Comparison of ENCODE assay signal across 18 cellular contexts in the genomic region with DNA sequence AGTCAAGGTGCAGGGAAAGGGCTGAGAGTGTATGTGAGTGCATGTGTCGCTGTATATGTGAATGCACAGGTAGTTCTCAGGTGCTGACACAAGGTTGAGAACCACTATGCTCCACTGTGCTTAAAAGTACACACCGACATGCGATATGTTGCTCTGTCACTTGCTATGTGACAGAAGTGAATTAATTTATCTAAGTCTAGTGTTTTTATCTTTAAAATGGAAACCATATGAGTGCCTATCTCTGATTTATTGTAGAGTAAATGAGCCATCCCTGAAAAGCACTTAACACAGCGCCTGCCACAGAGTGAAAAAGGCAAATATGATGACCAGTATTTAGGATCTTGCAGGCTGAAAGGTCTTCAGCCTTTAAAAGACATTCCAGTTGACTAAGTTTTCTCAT. TPM values are rescaled to one million over a fixed set of nuclear protein-coding genes. Genes with fewer than 3 reads are reported as not detected.
A peak's percentile ranks its signal among the peaks of the same experiment; 100 is the strongest.
DNase-seq lines count a peak whose midpoint lies in the region; ATAC-seq and TF ChIP-seq lines count a peak whose summit lies in the region.
"Had no signal": no experiment of that assay in that cellular context is flagged by ENCODE, and none has a peak within 500 bp of the region (broad histone marks: within the 10 kb centered on the region; RNA-seq: fewer than 3 reads in every experiment).

No MANE protein-coding gene starts in this region.

- H3K27me3 ChIP-seq in SK-N-SH (ENCODE audit: insufficient read depth) (no peaks in the 10 kb centered on the region), endocrine pancreas (ENCODE audit: control insufficient read depth, insufficient read depth, low read length) (no peaks in the 10 kb centered on the region)
- H3K27me3 ChIP-seq: BLaER1 treated with 17β-estradiol and CSF1 and Interleukin-3, amounts not matched to agents 10 nM and 100 nM had no signal

- H3K36me3 ChIP-seq in SK-N-SH (replicated peaks in 1 of 2; ENCODE audit: control insufficient read depth in 1 of 2, insufficient read depth in 2 of 2, low read length in 1 of 2): peaks cover 14 to 31% of the 10 kb centered on the region in 2 experiments
- no peaks in the 10 kb centered on the region for H3K36me3 ChIP-seq in endocrine pancreas (ENCODE audit: control insufficient read depth, insufficient read depth, low read length)

- DNase-seq in SK-N-SH (peak; percentile 38), DMS79 (lab: John Stamatoyannopoulos, UW) (peak; percentile 44), NCI-H187 (lab: John Stamatoyannopoulos, UW) (peak; percentile 28 to 44), glutamatergic neuron (no peak)
- no peak for DNase-seq in activated CD4-positive, alpha-beta T cell treated with anti-CD3 and anti-CD28 coated beads, Interleukin-2, amount 10 ng/mL, durations not matched to agents 24 days and 14 days
- DNase-seq: AML-193; Caco-2; Calu3; CD4-positive, alpha-beta T cell; CD8-positive, alpha-beta T cell; GF-D8 had no signal

- H3K9ac ChIP-seq in SK-N-SH (no peak overlapping the region), endocrine pancreas (ENCODE audit: control insufficient read depth, insufficient read depth, low read length) (no peak overlapping the region)
- H3K9ac ChIP-seq: BLaER1 treated with 17β-estradiol and CSF1 and Interleukin-3, amounts not matched to agents 10 nM and 100 nM had no signal

- no peak overlapping the region for H2AFZ ChIP-seq in SK-N-SH (ENCODE audit: low read depth)

- no peak overlapping the region for H3K4me3 Mint-ChIP-seq in glutamatergic neuron (ENCODE audit: unreplicated experiment)
- no peak overlapping the region for H3K4me3 Mint-ChIP-seq in activated CD4-positive, alpha-beta T cell treated with anti-CD3 and anti-CD28 coated beads, Interleukin-2, amount 10 ng/mL, durations not matched to agents 24 days and 14 days
- H3K4me3 Mint-ChIP-seq: B cell; CD4-positive, alpha-beta T cell; CD8-positive, alpha-beta T cell had no signal

- no peak overlapping the region for H3K27ac Mint-ChIP-seq in glutamatergic neuron (ENCODE audit: unreplicated experiment)
- H3K27ac Mint-ChIP-seq in activated CD4-positive, alpha-beta T cell treated with anti-CD3 and anti-CD28 coated beads, Interleukin-2, amount 10 ng/mL, durations not matched to agents 24 days and 14 days: no peak overlapping the region
- H3K27ac Mint-ChIP-seq: B cell; CD4-positive, alpha-beta T cell; CD8-positive, alpha-beta T cell had no signal

- intact Hi-C loops in activated CD4-positive, alpha-beta T cell treated with anti-CD3 and anti-CD28 coated beads, Interleukin-2, amount 10 ng/mL, durations not matched to agents 24 days and 14 days (cut with micrococcal nuclease): loop anchor here (10.0 kb wide), 1 partner anchor 833 kb away; a partner anchor contains a TSS

- H3K4me3 ChIP-seq in SK-N-SH (ENCODE audit: low read depth in 2 of 2, low read length in 1 of 2) (no peak overlapping the region), endocrine pancreas (ENCODE audit: control insufficient read depth, insufficient read depth, low read length) (peak overlapping the region; percentile 67)
- H3K4me3 ChIP-seq: BLaER1 treated with 17β-estradiol and CSF1 and Interleukin-3, amounts not matched to agents 10 nM and 100 nM had no signal

- no peaks in the 10 kb centered on the region for H4K20me1 ChIP-seq in SK-N-SH (ENCODE audit: insufficient read depth)
- H4K20me1 ChIP-seq: BLaER1 treated with 17β-estradiol and CSF1 and Interleukin-3, amounts not matched to agents 10 nM and 100 nM had no signal

- peaks cover 2% of the 10 kb centered on the region for H3K9me3 Mint-ChIP-seq in glutamatergic neuron (ENCODE audit: unreplicated experiment)
- H3K9me3 Mint-ChIP-seq in activated CD4-positive, alpha-beta T cell treated with anti-CD3 and anti-CD28 coated beads, Interleukin-2, amount 10 ng/mL, durations not matched to agents 24 days and 14 days: no peaks in the 10 kb centered on the region
- H3K9me3 Mint-ChIP-seq: CD4-positive, alpha-beta T cell; CD8-positive, alpha-beta T cell had no signal

- POLR2A ChIA-PET in SK-N-SH (lab: Yijun Ruan, JAX): no interaction called here

- peak in 1 of 2 experiments; percentile 57; a peak in 2 of 4 replicates for TF ChIP-seq EP300 in SK-N-SH (IDR thresholded peaks at IDR 0.05; ENCODE audit: borderline replicate concordance in 1 of 2, low read depth in 1 of 2, low read length in 1 of 2)

- H3K9me3 ChIP-seq in SK-N-SH (no peaks in the 10 kb centered on the region), endocrine pancreas (ENCODE audit: control insufficient read depth, low read length) (no peaks in the 10 kb centered on the region)
- H3K9me3 ChIP-seq: BLaER1 treated with 17β-estradiol and CSF1 and Interleukin-3, amounts not matched to agents 10 nM and 100 nM; Caco-2 had no signal

- H3K4me1 ChIP-seq in SK-N-SH (ENCODE audit: control insufficient read depth in 1 of 2, insufficient read depth in 2 of 2, low read depth in 1 of 2, low read length in 1 of 2) (peaks cover 9 to 18% of the 10 kb centered on the region in 2 experiments; a peak in 2 of 4 replicates), endocrine pancreas (ENCODE audit: control insufficient read depth, insufficient read depth, low read length) (no peaks in the 10 kb centered on the region)
- H3K4me1 ChIP-seq: Caco-2 had no signal

- H3K9me2 ChIP-seq in SK-N-SH: 0 out of 2 replicates have a peak, but pooled peaks cover 3% of the 10 kb centered on the region

- TF ChIP-seq RAD21 in SK-N-SH (IDR thresholded peaks at IDR 0.05; ENCODE audit: low read length): no peak

- H3K27me3 Mint-ChIP-seq in glutamatergic neuron (ENCODE audit: unreplicated experiment): peaks cover 3% of the 10 kb centered on the region
- H3K27me3 Mint-ChIP-seq in activated CD4-positive, alpha-beta T cell treated with anti-CD3 and anti-CD28 coated beads, Interleukin-2, amount 10 ng/mL, durations not matched to agents 24 days and 14 days: no peaks in the 10 kb centered on the region
- H3K27me3 Mint-ChIP-seq: B cell; CD4-positive, alpha-beta T cell had no signal

- no peak for ATAC-seq in SK-N-SH treated with all-trans-retinoic acid at 6 μM for 48 hours
- no peak for ATAC-seq in HG02840 (IDR thresholded peaks at IDR 0.05; ENCODE audit: low FRiP score, unreplicated experiment)
- ATAC-seq: CD8-positive, alpha-beta T cell had no signal

- H3K4me2 ChIP-seq in SK-N-SH: no peak overlapping the region
- H3K4me2 ChIP-seq: BLaER1 treated with 17β-estradiol and CSF1 and Interleukin-3, amounts not matched to agents 10 nM and 100 nM had no signal

- CTCF ChIA-PET in SK-N-SH (lab: Yijun Ruan, JAX): no interaction called here

- TF ChIP-seq CTCF in SK-N-SH (IDR thresholded peaks at IDR 0.05) (no peak), glutamatergic neuron (IDR thresholded peaks at IDR 0.05; ENCODE audit: partially characterized antibody, unreplicated experiment) (no peak)

- H3K27ac ChIP-seq in SK-N-SH (ENCODE audit: low read depth in 2 of 2, low read length in 1 of 2): peak overlapping the region in 1 of 2 experiments; percentile 43; a peak in 2 of 4 replicates
- H3K27ac ChIP-seq: 22Rv1; BLaER1 treated with 17β-estradiol and CSF1 and Interleukin-3, amounts not matched to agents 10 nM and 100 nM; C4-2B had no signal

- H3K4me1 Mint-ChIP-seq in glutamatergic neuron (ENCODE audit: low read depth, unreplicated experiment): peaks cover 3% of the 10 kb centered on the region
- peaks cover 23% of the 10 kb centered on the region for H3K4me1 Mint-ChIP-seq in activated CD4-positive, alpha-beta T cell treated with anti-CD3 and anti-CD28 coated beads, Interleukin-2, amount 10 ng/mL, durations not matched to agents 24 days and 14 days

- peaks cover 60% of the 10 kb centered on the region for H3K79me2 ChIP-seq in SK-N-SH (ENCODE audit: insufficient read depth)

- WGBS in SK-N-SH (ENCODE audit: low lambda C conversion rate): 92% methylated on average over 4 of the region's 4 CpGs

- H3K36me3 Mint-ChIP-seq in glutamatergic neuron (ENCODE audit: unreplicated experiment): no peaks in the 10 kb centered on the region
- peaks cover 5% of the 10 kb centered on the region for H3K36me3 Mint-ChIP-seq in activated CD4-positive, alpha-beta T cell treated with anti-CD3 and anti-CD28 coated beads, Interleukin-2, amount 10 ng/mL, durations not matched to agents 24 days and 14 days (ENCODE audit: low read depth)

- peaks cover 9% of the 10 kb centered on the region for H3F3A ChIP-seq in SK-N-SH (replicated peaks; ENCODE audit: insufficient read depth)

TF ChIP-seq in SK-N-SH, 30 proteins besides CTCF, POLR2A, EP300 and RAD21 (continues in another document):
- TF ChIP-seq, protein P1, sequence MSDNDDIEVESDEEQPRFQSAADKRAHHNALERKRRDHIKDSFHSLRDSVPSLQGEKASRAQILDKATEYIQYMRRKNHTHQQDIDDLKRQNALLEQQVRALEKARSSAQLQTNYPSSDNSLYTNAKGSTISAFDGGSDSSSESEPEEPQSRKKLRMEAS (IDR thresholded peaks at IDR 0.05; ENCODE audit: low read depth): no peak
- TF ChIP-seq, protein P2, sequence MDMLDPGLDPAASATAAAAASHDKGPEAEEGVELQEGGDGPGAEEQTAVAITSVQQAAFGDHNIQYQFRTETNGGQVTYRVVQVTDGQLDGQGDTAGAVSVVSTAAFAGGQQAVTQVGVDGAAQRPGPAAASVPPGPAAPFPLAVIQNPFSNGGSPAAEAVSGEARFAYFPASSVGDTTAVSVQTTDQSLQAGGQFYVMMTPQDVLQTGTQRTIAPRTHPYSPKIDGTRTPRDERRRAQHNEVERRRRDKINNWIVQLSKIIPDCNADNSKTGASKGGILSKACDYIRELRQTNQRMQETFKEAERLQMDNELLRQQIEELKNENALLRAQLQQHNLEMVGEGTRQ (IDR thresholded peaks at IDR 0.05; ENCODE audit: borderline replicate concordance, low read depth, low read length): no peak

TF ChIP-seq in SK-N-SH treated with all-trans-retinoic acid at 6 μM for 48 hours, 23 proteins besides CTCF, POLR2A, EP300 and RAD21 (continues in another document):
- TF ChIP-seq SNAI2 (CRISPR knock-in tag; IDR thresholded peaks at IDR 0.05): no peak
- no peak for TF ChIP-seq TOX (CRISPR knock-in tag; IDR thresholded peaks at IDR 0.05; ENCODE audit: borderline replicate concordance)
- TF ChIP-seq, protein P3, sequence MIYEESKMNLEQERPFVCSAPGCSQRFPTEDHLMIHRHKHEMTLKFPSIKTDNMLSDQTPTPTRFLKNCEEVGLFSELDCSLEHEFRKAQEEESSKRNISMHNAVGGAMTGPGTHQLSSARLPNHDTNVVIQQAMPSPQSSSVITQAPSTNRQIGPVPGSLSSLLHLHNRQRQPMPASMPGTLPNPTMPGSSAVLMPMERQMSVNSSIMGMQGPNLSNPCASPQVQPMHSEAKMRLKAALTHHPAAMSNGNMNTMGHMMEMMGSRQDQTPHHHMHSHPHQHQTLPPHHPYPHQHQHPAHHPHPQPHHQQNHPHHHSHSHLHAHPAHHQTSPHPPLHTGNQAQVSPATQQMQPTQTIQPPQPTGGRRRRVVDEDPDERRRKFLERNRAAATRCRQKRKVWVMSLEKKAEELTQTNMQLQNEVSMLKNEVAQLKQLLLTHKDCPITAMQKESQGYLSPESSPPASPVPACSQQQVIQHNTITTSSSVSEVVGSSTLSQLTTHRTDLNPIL (CRISPR knock-in tag; IDR thresholded peaks at IDR 0.05; ENCODE audit: low read depth): no peak

RNA-seq across cellular contexts. Expression of a gene that starts 4.9 kb away (rescaled TPM):
- 19.3 and 24.9 TPM in 2 replicates for polyA plus RNA-seq in SK-N-SH (2012; rRNA removed)
- polyA plus RNA-seq in SK-N-SH (2012; cell fraction: cytosol; rRNA removed): 17.4 and 21.4 TPM in 2 replicates
- 39.8 and 45.2 TPM in 2 replicates for polyA plus RNA-seq in SK-N-SH (2012; cell fraction: nucleus; rRNA removed)
- 40.9 TPM for total RNA-seq in glutamatergic neuron (ENCODE audit: unreplicated experiment)
- total RNA-seq in activated CD4-positive, alpha-beta T cell treated with anti-CD3 and anti-CD28 coated beads, Interleukin-2, amount 10 ng/mL, durations not matched to agents 24 days and 14 days: 23.0 and 27.6 TPM in 2 replicates

Comparison
In these comparisons a context has a peak if more than half of its experiments do, and no peak if none do; other contexts are left out.
1. DNase-seq: peak in SK-N-SH (single experiment), DMS79 (single experiment) and NCI-H187 (2 of 2); none in glutamatergic neuron (single experiment) and activated CD4-positive, alpha-beta T cell treated with anti-CD3 and anti-CD28 coated beads, Interleukin-2, amount 10 ng/mL, durations not matched to agents 24 days and 14 days (single experiment).